Comparison of ENCODE assay signal across 1 cellular context in the genomic region with DNA sequence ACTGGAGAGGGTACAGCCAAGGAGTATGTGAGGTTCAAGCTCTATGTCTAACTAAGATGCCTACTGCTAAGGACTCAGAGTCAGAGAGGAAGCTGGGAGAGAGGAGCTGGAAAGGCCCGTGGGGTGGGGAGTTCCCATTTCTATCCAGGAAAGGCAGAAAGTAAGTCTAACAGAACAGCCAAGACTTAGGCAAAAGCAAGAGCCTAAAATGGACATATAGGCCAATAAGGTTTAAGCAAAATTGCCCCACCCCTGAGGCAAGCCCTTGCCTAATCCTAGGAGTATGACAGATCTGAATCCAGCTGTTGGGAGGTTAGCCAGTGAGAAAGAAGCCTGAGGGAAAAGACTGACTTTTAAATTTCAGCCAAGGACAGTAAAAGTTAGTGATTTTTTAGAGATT.
TF ChIP-seq lines count a peak whose summit lies in the region.

No MANE protein-coding gene starts in this region.

TF ChIP-seq in HEK293T, 16 proteins besides CTCF, POLR2A, EP300 and RAD21:
- TF ChIP-seq, protein P1, sequence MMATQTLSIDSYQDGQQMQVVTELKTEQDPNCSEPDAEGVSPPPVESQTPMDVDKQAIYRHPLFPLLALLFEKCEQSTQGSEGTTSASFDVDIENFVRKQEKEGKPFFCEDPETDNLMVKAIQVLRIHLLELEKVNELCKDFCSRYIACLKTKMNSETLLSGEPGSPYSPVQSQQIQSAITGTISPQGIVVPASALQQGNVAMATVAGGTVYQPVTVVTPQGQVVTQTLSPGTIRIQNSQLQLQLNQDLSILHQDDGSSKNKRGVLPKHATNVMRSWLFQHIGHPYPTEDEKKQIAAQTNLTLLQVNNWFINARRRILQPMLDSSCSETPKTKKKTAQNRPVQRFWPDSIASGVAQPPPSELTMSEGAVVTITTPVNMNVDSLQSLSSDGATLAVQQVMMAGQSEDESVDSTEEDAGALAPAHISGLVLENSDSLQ (IDR thresholded peaks at IDR 0.05): no peak
